In the genomic region with DNA sequence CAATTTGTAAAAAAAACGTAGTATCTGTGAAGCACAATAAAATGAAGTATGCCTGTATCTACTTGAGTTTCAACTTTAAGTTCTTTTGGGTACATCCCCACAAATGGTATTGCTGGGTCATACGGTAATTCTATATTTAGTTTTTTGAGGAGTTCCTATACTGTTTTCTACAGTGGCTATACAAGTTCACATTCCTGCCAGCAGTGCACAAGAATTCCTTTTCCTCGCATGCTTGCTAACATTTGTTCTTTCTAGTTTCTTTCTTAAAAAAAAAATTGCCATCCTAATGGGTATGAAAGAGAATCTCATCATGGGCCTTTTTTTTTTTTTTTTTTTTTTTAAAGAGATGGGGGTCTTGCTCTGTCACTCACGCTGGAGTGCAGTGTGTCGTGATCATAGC, we compare ENCODE assay signal across 1 cellular context.
TF ChIP-seq lines count a peak whose summit lies in the region.

No MANE protein-coding gene starts in this region.

TF ChIP-seq in H1, 55 proteins besides CTCF, POLR2A, EP300 and RAD21:
- no peak for TF ChIP-seq KDM1A (IDR thresholded peaks at IDR 0.05; ENCODE audit: borderline replicate concordance, low read length)
- peak; percentile 64 for TF ChIP-seq TEAD4 (IDR thresholded peaks at IDR 0.05; ENCODE audit: low read depth, low read length)
- TF ChIP-seq SP1 (IDR thresholded peaks at IDR 0.05; ENCODE audit: low read depth, low read length) = no peak
- no peak for TF ChIP-seq SAP30 (IDR thresholded peaks at IDR 0.05; ENCODE audit: insufficient read depth, insufficient replicate concordance, low read length)
- TF ChIP-seq CREB1 (IDR thresholded peaks at IDR 0.05) = no peak
- no peak for TF ChIP-seq SP4 (IDR thresholded peaks at IDR 0.05; ENCODE audit: low read length)
